27 cellular contexts compared by ENCODE assay signal in genomic region chr9:93141771-93142483, GRCh38. TPM values are rescaled to one million over a fixed set of nuclear protein-coding genes. Genes with fewer than 3 reads are reported as not detected.
DNase-seq lines count a peak whose midpoint lies in the region; ATAC-seq, FAIRE-seq and TF ChIP-seq lines count a peak whose summit lies in the region.
"Had no signal": no experiment of that assay in that cellular context is flagged by ENCODE, and none has a peak within 500 bp of the region (broad histone marks: within the 10 kb centered on the region; RNA-seq: fewer than 3 reads in every experiment).

No MANE protein-coding gene starts in this region.

- H2AFZ ChIP-seq in OCI-LY1 (ENCODE audit: low read length) (no peak overlapping the region), H1 (ENCODE audit: low read length) (no peak overlapping the region; the same call in 1 of the 2 replicates)

- TF ChIP-seq RAD21 in H1 (IDR thresholded peaks at IDR 0.05 in 1 of 2, conservative IDR thresholded peaks at IDR 0.05 in 1 of 2; ENCODE audit: low read depth in 2 of 2, low read length in 2 of 2) = no peak

- no peak overlapping the region for H2BK120ac ChIP-seq in H1 (replicated peaks; ENCODE audit: low read depth, low read length)

- no peaks in the 10 kb centered on the region for H3K36me3 ChIP-seq in BLaER1
- no peaks in the 10 kb centered on the region for H3K36me3 ChIP-seq in OCI-LY1 (ENCODE audit: insufficient read depth, low read length)
- H3K36me3 ChIP-seq in H1 (ENCODE audit: control insufficient read depth in 2 of 4, insufficient read depth in 4 of 4, low read length in 3 of 4) = no peaks in the 10 kb centered on the region
- no peaks in the 10 kb centered on the region for H3K36me3 ChIP-seq in psoas muscle (ENCODE audit: insufficient read depth in 1 of 2, low read depth in 1 of 2)
- H3K36me3 ChIP-seq: esophagus muscularis mucosa had no signal

- DNase-seq in H1 (ENCODE audit: low read depth in 1 of 2, low spot score in 2 of 2) = no peak
- no peak for DNase-seq in psoas muscle
- DNase-seq in epidermal melanocyte (ENCODE audit: insufficient read length, low spot score) = no peak
- DNase-seq in 8988T = no peak
- DNase-seq: ACHN; effector CD4-positive, alpha-beta T cell; Karpas-422; NCI-H1048; NCI-H2029; NCI-H2227 treated with DMSO at 0.1 percent for 48 hours; NCI-H748 treated with DMSO at 0.1 percent for 48 hours; occipital lobe; SHP77 treated with DMSO at 0.1 percent for 48 hours; SW 1271 had no signal

- H3K9ac ChIP-seq in BLaER1 (peak overlapping the region; percentile 54), OCI-LY1 (ENCODE audit: low read length) (no peak overlapping the region), H1 (replicated peaks in 1 of 4; ENCODE audit: extremely low read depth in 1 of 4, low read depth in 3 of 4, low read length in 3 of 4) (no peak overlapping the region)

- H2BK5ac ChIP-seq in H1 (ENCODE audit: low read depth, low read length) = peak overlapping the region; percentile 35; the same call in 1 of the 2 replicates

- no peak for TF ChIP-seq CTCF in OCI-LY1 (IDR thresholded peaks at IDR 0.05; ENCODE audit: low read length)
- no peak for TF ChIP-seq CTCF in H1 (IDR thresholded peaks at IDR 0.05; ENCODE audit: control extremely low read depth in 1 of 3, insufficient read depth in 1 of 3, low read depth in 1 of 3, low read length in 3 of 3)
- no peak for TF ChIP-seq CTCF in psoas muscle (IDR thresholded peaks at IDR 0.05)

- H3K9me3 ChIP-seq in BLaER1 (peaks cover 18% of the 10 kb centered on the region), OCI-LY1 (ENCODE audit: low read length) (no peaks in the 10 kb centered on the region), H1 (ENCODE audit: insufficient read depth in 2 of 2, low read depth in 1 of 2, low read length in 1 of 2) (no peaks in the 10 kb centered on the region), psoas muscle (no peaks in the 10 kb centered on the region)
- H3K9me3 ChIP-seq: esophagus muscularis mucosa had no signal

- peaks cover 97% of the 10 kb centered on the region for H3K4me1 ChIP-seq in BLaER1
- peaks cover 53% of the 10 kb centered on the region for H3K4me1 ChIP-seq in OCI-LY1 (ENCODE audit: insufficient read depth, low read length, severe bottlenecking)
- peaks cover 0 to 8% (median 3%) of the 10 kb centered on the region in 4 experiments; a peak in 2 of 7 replicates for H3K4me1 ChIP-seq in H1 (replicated peaks in 1 of 4; ENCODE audit: control insufficient read depth in 3 of 4, insufficient read depth in 4 of 4, low read length in 3 of 4)
- peaks cover 14% of the 10 kb centered on the region for H3K4me1 ChIP-seq in psoas muscle

- 96% methylated on average over 8 of the region's 8 CpGs; no CpG with 5 or more reads in 1 of the 2 experiments for WGBS in H1 (ENCODE audit: extremely low coverage in 1 of 2, insufficient coverage in 1 of 2, insufficient read length in 1 of 2, insufficient replicate concordance in 2 of 2, low coverage in 1 of 2, low lambda C conversion rate in 2 of 2, missing lambda C conversion rate in 1 of 2), 2 experiments
- 44 to 62% (median 45%) methylated on average over 8 of the region's 8 CpGs for WGBS in psoas muscle, 3 donors

- H3F3A ChIP-seq in OCI-LY1 (ENCODE audit: insufficient read depth, low read length) = no peaks in the 10 kb centered on the region

- H3K18ac ChIP-seq in H1 (ENCODE audit: extremely low read depth, low read length) = no peak overlapping the region

- H4K8ac ChIP-seq in H1 (ENCODE audit: extremely low read depth, insufficient read depth, low read length) = no peak overlapping the region

- no peak overlapping the region for H2AK5ac ChIP-seq in H1 (ENCODE audit: low read depth, low read length)

- no peak for FAIRE-seq in H1 (lab: Jason Lieb, UNC)
- FAIRE-seq: astrocyte, G401.6, urothelium cell line had no signal

- no peak overlapping the region for H4K91ac ChIP-seq in H1 (replicated peaks; ENCODE audit: insufficient read length, low read length)

- H4K5ac ChIP-seq in H1 (ENCODE audit: insufficient read length, low read depth, low read length) = no peak overlapping the region

- TF ChIP-seq EP300 in H1 (IDR thresholded peaks at IDR 0.05; ENCODE audit: borderline replicate concordance in 1 of 2, low read depth in 2 of 2, low read length in 2 of 2) = no peak

- H2BK15ac ChIP-seq in H1 (ENCODE audit: low read length) = no peak overlapping the region

- no peaks in the 10 kb centered on the region for H3K23me2 ChIP-seq in H1 (ENCODE audit: low read depth, low read length)

- peak overlapping the region; percentile 32; the same call in 1 of the 2 replicates for H2BK20ac ChIP-seq in H1 (ENCODE audit: low read length)

- H4K20me1 ChIP-seq in BLaER1 = no peaks in the 10 kb centered on the region
- no peaks in the 10 kb centered on the region for H4K20me1 ChIP-seq in OCI-LY1 (ENCODE audit: insufficient read depth, low read length)
- H4K20me1 ChIP-seq in H1 (replicated peaks in 1 of 2; ENCODE audit: control insufficient read depth in 1 of 2, insufficient read depth in 2 of 2, low read length in 2 of 2) = peaks cover 0 to 2% of the 10 kb centered on the region in 2 experiments

- POLR2A ChIA-PET in H1 (lab: Charles Lee; ENCODE audit: partially characterized antibody) = interaction anchor here (0.5 to 0.9 kb wide), 2 partner anchors 27 to 31 kb away, joined by 3 read pairs; no protein-coding TSS in a partner anchor

- H3K56ac ChIP-seq in H1 (replicated peaks; ENCODE audit: insufficient read length, low read depth, low read length) = no peak overlapping the region

- H3K27me3 ChIP-seq in BLaER1 (no peaks in the 10 kb centered on the region), OCI-LY1 (ENCODE audit: insufficient read depth, low read length) (no peaks in the 10 kb centered on the region), H1 (replicated peaks in 1 of 4; ENCODE audit: control insufficient read depth in 3 of 4, extremely low read depth in 1 of 4, insufficient read depth in 3 of 4, low read length in 3 of 4) (no peaks in the 10 kb centered on the region), psoas muscle (ENCODE audit: insufficient read depth in 3 of 3, low read length in 2 of 3) (no peaks in the 10 kb centered on the region)
- H3K27me3 ChIP-seq: esophagus muscularis mucosa had no signal

- intact Hi-C loops in psoas muscle (cut with DNase I) = loop anchor here (2.0 to 5.0 kb wide), 2 partner anchors 33 to 35 kb away; no protein-coding TSS in a partner anchor

- H3K4me3 ChIP-seq in BLaER1 (no peak overlapping the region), OCI-LY1 (ENCODE audit: low read depth, low read length, poor library complexity, severe bottlenecking) (no peak overlapping the region), H1 (ENCODE audit: extremely low read depth in 1 of 4, insufficient read depth in 2 of 4, low read depth in 3 of 4, low read length in 4 of 4) (no peak overlapping the region), psoas muscle (no peak overlapping the region)
- H3K4me3 ChIP-seq: esophagus muscularis mucosa had no signal

- no peaks in the 10 kb centered on the region for H3K9me2 ChIP-seq in OCI-LY1 (ENCODE audit: low read depth, low read length)

- TF ChIP-seq POLR2A in H1 (IDR thresholded peaks at IDR 0.05; ENCODE audit: control extremely low read depth in 1 of 2, low read depth in 2 of 2, low read length in 2 of 2) = no peak

- no peak overlapping the region for H3K14ac ChIP-seq in H1 (ENCODE audit: insufficient read length)

- no peak overlapping the region; the same call in 1 of the 2 replicates for H2BK12ac ChIP-seq in H1 (ENCODE audit: low read depth, low read length)

- H3K4me2 ChIP-seq in BLaER1 (peak overlapping the region; percentile 80), OCI-LY1 (ENCODE audit: low read length) (no peak overlapping the region), H1 (ENCODE audit: insufficient read depth in 1 of 2, low read depth in 2 of 2, low read length in 2 of 2) (no peak overlapping the region)

- H3K27ac ChIP-seq in BLaER1 (peak overlapping the region; percentile 90), OCI-LY1 (ENCODE audit: low read depth, low read length, poor library complexity, severe bottlenecking) (peak overlapping the region; percentile 61), H1 (ENCODE audit: low read depth, low read length) (no peak overlapping the region), psoas muscle (peak overlapping the region; percentile 50)
- H3K27ac ChIP-seq: C4-2B, esophagus muscularis mucosa had no signal

- ATAC-seq in psoas muscle (peak in 1 of 4 donors; percentile 7), GM21737 (IDR thresholded peaks at IDR 0.05; ENCODE audit: unreplicated experiment) (no peak), GM19455 (IDR thresholded peaks at IDR 0.05; ENCODE audit: unreplicated experiment) (no peak)
- ATAC-seq: activated CD4-positive, CD25-positive, alpha-beta regulatory T cell treated with anti-CD3 and anti-CD28 coated beads, Interleukin-2, amount 50 U/mL, for 24 hours; activated naive CD4-positive, alpha-beta T cell treated with anti-CD3 and anti-CD28 coated beads, Interleukin-2, amount 50 U/mL, for 72 hours had no signal

- H3K79me2 ChIP-seq in OCI-LY1 (ENCODE audit: insufficient read depth, low read length) = no peaks in the 10 kb centered on the region
- H3K79me2 ChIP-seq in H1 (ENCODE audit: control insufficient read depth in 1 of 2, insufficient read depth in 2 of 2, low read length in 2 of 2) = no peaks in the 10 kb centered on the region

- no peak overlapping the region for H3K23ac ChIP-seq in H1 (ENCODE audit: insufficient read length)

- H3K79me1 ChIP-seq in H1 (ENCODE audit: low read depth, low read length) = no peaks in the 10 kb centered on the region

- CTCF ChIA-PET in H1 (lab: Charles Lee; ENCODE audit: partially characterized antibody) = interaction anchor here (0.9 to 7.5 kb wide), 5 partner anchors 11 to 32 kb away, joined by 4 to 74 read pairs (median 5); no protein-coding TSS in a partner anchor

- H3K4ac ChIP-seq in H1 (replicated peaks; ENCODE audit: insufficient read length, low read depth, low read length) = no peak overlapping the region

RNA-seq across cellular contexts. Expression of gene NINJ1, which starts 7.9 kb away (rescaled TPM):
- total RNA-seq in H1 (2021; fragmentation: NEBNext Ultra II Directional; extraction: Animal tissue kit (Norgen Biotek cat#: 25700)) = 28.2 TPM in 2 replicates
- polyA plus RNA-seq in H1 (2011; rRNA removed) (65.6 and 88.0 TPM in 2 replicates), psoas muscle (10 to 100 TPM; 19.2 to 40.1 (median 22.8) TPM)
- polyA plus RNA-seq in H1 (2011; cell fraction: cytosol; rRNA removed) = 45.5 TPM
- polyA plus RNA-seq in H1 (2011; cell fraction: nucleus; rRNA removed) = 45.0 TPM
- polyA plus RNA-seq in H1 (2012, experiment 1 of 2) = 32.2 to 46.6 TPM (median 40.1 TPM) in 4 replicates
- 36.1 TPM for polyA plus RNA-seq in H1 (2012, experiment 2 of 2)
- 32.5 TPM for polyA plus RNA-seq in H1 (2013, experiment 1 of 2)
- 34.8 TPM for polyA plus RNA-seq in H1 (2013, experiment 2 of 2)
- 13.6 and 14.1 TPM in 2 replicates for polyA minus RNA-seq in H1 (2011; rRNA and poly(A)+ RNA removed)
- 17.8 TPM for polyA minus RNA-seq in H1 (2011; cell fraction: cytosol; rRNA and poly(A)+ RNA removed)
- polyA minus RNA-seq in H1 (2011; cell fraction: nucleus; rRNA and poly(A)+ RNA removed) = 19.2 TPM
- 10 to 100 TPM; 17.8 to 24.8 (median 21.2) TPM for total RNA-seq in psoas muscle

RNA-seq across cellular contexts. Expression of gene WNK2, which starts 42.0 kb away (rescaled TPM):
- 87.2 and 89.2 TPM in 2 replicates for total RNA-seq in H1 (2021; fragmentation: NEBNext Ultra II Directional; extraction: Animal tissue kit (Norgen Biotek cat#: 25700))
- polyA plus RNA-seq in H1 (2011; rRNA removed) (12.0 and 20.6 TPM in 2 replicates), psoas muscle (10 to 100 TPM in 2 of 3 donors, 1 to 10 TPM in 1; 8.1 to 22.5 (median 11.9) TPM)
- 11.5 TPM for polyA plus RNA-seq in H1 (2011; cell fraction: cytosol; rRNA removed)
- 51.7 TPM for polyA plus RNA-seq in H1 (2011; cell fraction: nucleus; rRNA removed)
- polyA plus RNA-seq in H1 (2012, experiment 1 of 2) = 69.6 to 91.7 TPM (median 76.7 TPM) in 4 replicates
- polyA plus RNA-seq in H1 (2012, experiment 2 of 2) = 42.2 TPM
- polyA plus RNA-seq in H1 (2013, experiment 1 of 2) = 48.8 TPM
- polyA plus RNA-seq in H1 (2013, experiment 2 of 2) = 43.7 TPM
- polyA minus RNA-seq in H1 (2011; rRNA and poly(A)+ RNA removed) = 22.2 and 25.3 TPM in 2 replicates
- polyA minus RNA-seq in H1 (2011; cell fraction: cytosol; rRNA and poly(A)+ RNA removed) = 43.6 TPM
- polyA minus RNA-seq in H1 (2011; cell fraction: nucleus; rRNA and poly(A)+ RNA removed) = 37.6 TPM
- total RNA-seq in psoas muscle = 10 to 100 TPM; 35.5 to 58.8 (median 43.0) TPM
- total RNA-seq: lung microvascular endothelial cell, subcutaneous adipose tissue had no signal

RNA-seq across cellular contexts. Expression of gene CARD19, which starts 45.9 kb away (rescaled TPM):
- 21.2 and 27.7 TPM in 2 replicates for total RNA-seq in H1 (2021; fragmentation: NEBNext Ultra II Directional; extraction: Animal tissue kit (Norgen Biotek cat#: 25700))
- 112 and 144 TPM in 2 replicates for polyA plus RNA-seq in H1 (2011; rRNA removed)
- polyA plus RNA-seq in H1 (2011; cell fraction: cytosol; rRNA removed) = 66.2 TPM
- 57.8 TPM for polyA plus RNA-seq in H1 (2011; cell fraction: nucleus; rRNA removed)
- 13.4 to 28.1 TPM (median 26.0 TPM) in 4 replicates for polyA plus RNA-seq in H1 (2012, experiment 1 of 2)
- polyA plus RNA-seq in H1 (2012, experiment 2 of 2) = 36.2 TPM
- 30.6 TPM for polyA plus RNA-seq in H1 (2013, experiment 1 of 2)
- polyA plus RNA-seq in H1 (2013, experiment 2 of 2) = 30.0 TPM
- polyA minus RNA-seq in H1 (2011; rRNA and poly(A)+ RNA removed) = 11.7 and 13.5 TPM in 2 replicates
- polyA minus RNA-seq in H1 (2011; cell fraction: cytosol; rRNA and poly(A)+ RNA removed) = 12.4 TPM
- 10.4 TPM for polyA minus RNA-seq in H1 (2011; cell fraction: nucleus; rRNA and poly(A)+ RNA removed)
- total RNA-seq in psoas muscle = 10 to 100 TPM; 27.9 to 46.7 (median 38.2) TPM
- polyA plus RNA-seq in psoas muscle = 10 to 100 TPM; 62.1 to 86.3 (median 66.1) TPM
